In genomic region chr2:105337122-105338019, GRCh38 we compare ENCODE assay signal across 8 cellular contexts.
A peak's percentile ranks its signal among the peaks of the same experiment; 100 is the strongest.
DNase-seq lines count a peak whose midpoint lies in the region; ATAC-seq and TF ChIP-seq lines count a peak whose summit lies in the region.

TSS of gene C2orf49 (plus strand) at chr2:105337540. CDS start at chr2:105337588, 48 bp downstream.

- peak within 1 kb of the TSS; percentile 94 for H3K4me3 ChIP-seq in astrocyte of the cerebellum (ENCODE audit: low read depth, low read length)
- H3K4me3 ChIP-seq in retinal pigment epithelial cell (ENCODE audit: low read length) = peak within 1 kb of the TSS; percentile 97

- ATAC-seq in GM18511 (IDR thresholded peaks at IDR 0.05; ENCODE audit: unreplicated experiment) (peak; percentile 94), HG03025 (IDR thresholded peaks at IDR 0.05; ENCODE audit: low FRiP score, unreplicated experiment) (peak; percentile 95)

- TF ChIP-seq CTCF in astrocyte of the cerebellum (IDR thresholded peaks at IDR 0.05; ENCODE audit: low read depth, low read length, missing control alignments) = no peak
- TF ChIP-seq CTCF in retinal pigment epithelial cell (conservative IDR thresholded peaks at IDR 0.05; ENCODE audit: low read depth, low read length) = no peak

- DNase-seq in NCI-H2081 (lab: John Stamatoyannopoulos, UW) (peak; percentile 86 to 90), T-helper 9 cell (peak; percentile 86), astrocyte of the cerebellum (ENCODE audit: low read depth) (peak; percentile 68), hypothalamus (lab: John Stamatoyannopoulos, UW) (peak; percentile 58 to 98 (median 81)), retinal pigment epithelial cell (ENCODE audit: low read depth) (peak; percentile 51), HPDE6-E6E7 (ENCODE audit: extremely low spot score) (no peak)

- in situ Hi-C loops in astrocyte of the cerebellum (cut with HindIII; ENCODE audit: low sequenced_read_pairs) = no loop called here
